ENCODE assay signal across 8 cellular contexts in genomic region chr19:48624067-48624594, GRCh38. TPM values are rescaled to one million over a fixed set of nuclear protein-coding genes. Genes with fewer than 3 reads are reported as not detected.
DNase-seq lines count a peak whose midpoint lies in the region; ATAC-seq and TF ChIP-seq lines count a peak whose summit lies in the region.

No MANE protein-coding gene starts in this region.

- peak; percentile 76 to 77 for ATAC-seq in CD4-positive, CD25-positive, alpha-beta regulatory T cell (ENCODE audit: low read depth in 2 of 2)
- ATAC-seq in Panc1, result peak; percentile 90
- peak; percentile 75 to 80 for ATAC-seq in naive thymus-derived CD8-positive, alpha-beta T cell
- peak; percentile 90 for ATAC-seq in stimulated activated memory B cell treated with anti-CD40 and anti-IgM and Interleukin-4, amounts not matched to agents 10 μg/mL and 1 μg/mL and 100 μg/mL, for 72 hours

- H3K79me2 ChIP-seq in fibroblast of lung (ENCODE audit: control insufficient read depth, insufficient read depth, low read length), result peaks cover 2% of the 10 kb centered on the region

- H3K4me2 ChIP-seq in fibroblast of lung (ENCODE audit: extremely low read depth, insufficient read depth, low read length), result peak overlapping the region; percentile 97

- H3K36me3 Mint-ChIP-seq in CD4-positive, CD25-positive, alpha-beta regulatory T cell, result peaks cover 11% of the 10 kb centered on the region
- peaks cover 0 to 21% (median 0%) of the 10 kb centered on the region in 3 donors for H3K36me3 Mint-ChIP-seq in naive thymus-derived CD8-positive, alpha-beta T cell
- H3K36me3 Mint-ChIP-seq in stimulated activated memory B cell treated with anti-CD40 and anti-IgM and Interleukin-4, amounts not matched to agents 10 μg/mL and 1 μg/mL and 100 μg/mL, for 72 hours, result peaks cover 19% of the 10 kb centered on the region

- peaks cover 6 to 45% (median 30%) of the 10 kb centered on the region in 4 donors for H3K4me1 Mint-ChIP-seq in CD4-positive, CD25-positive, alpha-beta regulatory T cell
- peaks cover 30 to 55% (median 44%) of the 10 kb centered on the region in 4 donors for H3K4me1 Mint-ChIP-seq in naive thymus-derived CD8-positive, alpha-beta T cell
- H3K4me1 Mint-ChIP-seq in stimulated activated memory B cell treated with anti-CD40 and anti-IgM and Interleukin-4, amounts not matched to agents 10 μg/mL and 1 μg/mL and 100 μg/mL, for 72 hours, result peaks cover 54% of the 10 kb centered on the region

- H3K9me3 Mint-ChIP-seq in CD4-positive, CD25-positive, alpha-beta regulatory T cell, result no peaks in the 10 kb centered on the region
- H3K9me3 Mint-ChIP-seq in naive thymus-derived CD8-positive, alpha-beta T cell, result no peaks in the 10 kb centered on the region
- no peaks in the 10 kb centered on the region for H3K9me3 Mint-ChIP-seq in stimulated activated memory B cell treated with anti-CD40 and anti-IgM and Interleukin-4, amounts not matched to agents 10 μg/mL and 1 μg/mL and 100 μg/mL, for 72 hours

- H3K27ac Mint-ChIP-seq in CD4-positive, CD25-positive, alpha-beta regulatory T cell, result peak overlapping the region; percentile 85 to 93 (median 85)
- H3K27ac Mint-ChIP-seq in naive thymus-derived CD8-positive, alpha-beta T cell, result peak overlapping the region; percentile 90 to 98 (median 94)
- peak overlapping the region; percentile 93 for H3K27ac Mint-ChIP-seq in stimulated activated memory B cell treated with anti-CD40 and anti-IgM and Interleukin-4, amounts not matched to agents 10 μg/mL and 1 μg/mL and 100 μg/mL, for 72 hours

- peak overlapping the region; percentile 78 to 91 (median 85) for H3K4me3 Mint-ChIP-seq in CD4-positive, CD25-positive, alpha-beta regulatory T cell
- peak overlapping the region; percentile 80 to 98 (median 87) for H3K4me3 Mint-ChIP-seq in naive thymus-derived CD8-positive, alpha-beta T cell
- H3K4me3 Mint-ChIP-seq in stimulated activated memory B cell treated with anti-CD40 and anti-IgM and Interleukin-4, amounts not matched to agents 10 μg/mL and 1 μg/mL and 100 μg/mL, for 72 hours, result peak overlapping the region; percentile 82

- H3K27me3 Mint-ChIP-seq in CD4-positive, CD25-positive, alpha-beta regulatory T cell, result no peaks in the 10 kb centered on the region
- no peaks in the 10 kb centered on the region for H3K27me3 Mint-ChIP-seq in naive thymus-derived CD8-positive, alpha-beta T cell
- H3K27me3 Mint-ChIP-seq in stimulated activated memory B cell treated with anti-CD40 and anti-IgM and Interleukin-4, amounts not matched to agents 10 μg/mL and 1 μg/mL and 100 μg/mL, for 72 hours, result no peaks in the 10 kb centered on the region

- DNase-seq in CD4-positive, CD25-positive, alpha-beta regulatory T cell, result peak; percentile 88 to 99 (median 88)
- peak; percentile 96 for DNase-seq in GM20000 (ENCODE audit: low spot score)
- no peak for DNase-seq in Panc1 (ENCODE audit: low read depth, low spot score)
- peak; percentile 96 for DNase-seq in activated T-helper 9 cell treated with anti-CD3 and anti-CD28 coated beads, Interleukin-2, amount 50 U/mL, for 16 hours (ENCODE audit: low read depth)
- DNase-seq in fibroblast of lung (ENCODE audit: low read depth in 2 of 2), result peak; percentile 97
- peak; percentile 83 to 96 (median 90) for DNase-seq in naive thymus-derived CD8-positive, alpha-beta T cell

- no peaks in the 10 kb centered on the region for H3K27me3 ChIP-seq in CD4-positive, CD25-positive, alpha-beta regulatory T cell (ENCODE audit: control insufficient read depth, insufficient read depth, low read length)
- no peaks in the 10 kb centered on the region for H3K27me3 ChIP-seq in HUES64 (ENCODE audit: insufficient read depth, low read length)
- H3K27me3 ChIP-seq in Panc1 (ENCODE audit: control insufficient read depth, insufficient read depth, low read length), result no peaks in the 10 kb centered on the region
- H3K27me3 ChIP-seq in fibroblast of lung (ENCODE audit: control insufficient read depth, insufficient read depth, low read length), result no peaks in the 10 kb centered on the region

- under 1% methylated on average over 39 of the region's 40 CpGs for WGBS in HUES64

- in situ Hi-C loops in Panc1 (cut with HindIII; ENCODE audit: low pct_unique_long_range_greater_than_20kb, low sequenced_read_pairs), result no loop called here

- intact Hi-C loops in Panc1 (cut with micrococcal nuclease; ENCODE audit: unreplicated experiment), result no loop called here

- H2AFZ ChIP-seq in fibroblast of lung (ENCODE audit: low read length), result peak overlapping the region; percentile 85

- POLR2A ChIA-PET in Panc1 (lab: Charles Lee), result interaction anchor here (0.5 to 0.7 kb wide), 3 partner anchors 21 to 149 kb away, joined by 3 to 6 read pairs (median 5); no protein-coding TSS in a partner anchor
- POLR2A ChIA-PET in naive thymus-derived CD8-positive, alpha-beta T cell (lab: Charles Lee), result interaction anchor here (0.6 to 3.4 kb wide), 9 partner anchors 10 to 493 kb away, joined by 3 to 37 read pairs (median 4); partner anchors contain the start of genes CA11, DBP, LMTK3 and SYNGR4

- H3K4me1 ChIP-seq in CD4-positive, CD25-positive, alpha-beta regulatory T cell (ENCODE audit: control insufficient read depth, insufficient read depth, low read length, poor library complexity, severe bottlenecking), result peaks cover 22% of the 10 kb centered on the region
- H3K4me1 ChIP-seq in HUES64 (ENCODE audit: insufficient read depth, low read length) (peaks cover 17% of the 10 kb centered on the region), Panc1 (ENCODE audit: control insufficient read depth, insufficient read depth, low read length) (peaks cover 8% of the 10 kb centered on the region), fibroblast of lung (ENCODE audit: control insufficient read depth, extremely low read depth, insufficient read depth, low read length) (peaks cover 7% of the 10 kb centered on the region)

- no peaks in the 10 kb centered on the region for H3K36me3 ChIP-seq in CD4-positive, CD25-positive, alpha-beta regulatory T cell (ENCODE audit: control insufficient read depth, insufficient read depth, low read length)
- H3K36me3 ChIP-seq in HUES64 (ENCODE audit: insufficient read depth, low read length) (0 out of 2 replicates have a peak, but pooled peaks cover 3% of the 10 kb centered on the region), Panc1 (ENCODE audit: control insufficient read depth, insufficient read depth, low read length) (no peaks in the 10 kb centered on the region), fibroblast of lung (ENCODE audit: control insufficient read depth, insufficient read depth, low read length) (peaks cover 2% of the 10 kb centered on the region)

- TF ChIP-seq CTCF in GM20000 (IDR thresholded peaks at IDR 0.05; ENCODE audit: extremely low read depth, missing control alignments), result no peak
- TF ChIP-seq CTCF in Panc1 (IDR thresholded peaks at IDR 0.05), result no peak
- TF ChIP-seq CTCF in fibroblast of lung (conservative IDR thresholded peaks at IDR 0.05 in 1 of 2, IDR thresholded peaks at IDR 0.05 in 1 of 2; ENCODE audit: low read depth in 1 of 2, low read length in 2 of 2), result no peak

- peak overlapping the region; percentile 63 for H3K4me3 ChIP-seq in CD4-positive, CD25-positive, alpha-beta regulatory T cell (ENCODE audit: low read depth, low read length)
- H3K4me3 ChIP-seq in HUES64 (ENCODE audit: low read length) (peak overlapping the region; percentile 77), Panc1 (ENCODE audit: low read depth in 2 of 2, low read length in 2 of 2) (peak overlapping the region; percentile 37 to 39), fibroblast of lung (replicated peaks in 1 of 4; ENCODE audit: control extremely low read depth in 1 of 4, insufficient read depth in 1 of 4, low read depth in 3 of 4, low read length in 4 of 4) (peak overlapping the region; percentile 48 to 77 (median 55))

- H3K9me3 ChIP-seq in CD4-positive, CD25-positive, alpha-beta regulatory T cell (ENCODE audit: control insufficient read depth in 2 of 2, low read length in 2 of 2), result no peaks in the 10 kb centered on the region
- no peaks in the 10 kb centered on the region for H3K9me3 ChIP-seq in HUES64 (ENCODE audit: insufficient read depth, low read depth, low read length)
- H3K9me3 ChIP-seq in Panc1 (ENCODE audit: control insufficient read depth, insufficient read depth, low read depth, low read length), result no peaks in the 10 kb centered on the region
- H3K9me3 ChIP-seq in fibroblast of lung (ENCODE audit: control insufficient read depth, insufficient read depth, low read depth, low read length), result no peaks in the 10 kb centered on the region

- H3K9ac ChIP-seq in HUES64 (ENCODE audit: low read depth, low read length) (peak overlapping the region; percentile 80), fibroblast of lung (ENCODE audit: insufficient read depth, low read length) (peak overlapping the region; percentile 59)

- no peaks in the 10 kb centered on the region for H4K20me1 ChIP-seq in fibroblast of lung (ENCODE audit: control insufficient read depth, extremely low read depth, insufficient read depth, low read length)

- no TSS peak for BruUV-seq in Panc1 (replicated peaks; lab: Mats Ljungman, UMichigan)

- CTCF ChIA-PET in Panc1 (lab: Charles Lee), result no interaction called here

- peak overlapping the region; percentile 70 for H3K27ac ChIP-seq in CD4-positive, CD25-positive, alpha-beta regulatory T cell (ENCODE audit: insufficient read depth, low read length, poor library complexity, severe bottlenecking)
- H3K27ac ChIP-seq in HUES64 (ENCODE audit: low read depth, low read length), result peak overlapping the region; percentile 82
- peak overlapping the region; percentile 82 for H3K27ac ChIP-seq in Panc1 (ENCODE audit: low read length)
- peak overlapping the region; percentile 67 for H3K27ac ChIP-seq in fibroblast of lung (ENCODE audit: insufficient read depth, low read length)

RNA-seq across cellular contexts. Expression of gene SPHK2, which starts 4.8 kb away (rescaled TPM):
- 13.0 TPM for total RNA-seq in CD4-positive, CD25-positive, alpha-beta regulatory T cell
- polyA plus RNA-seq in CD4-positive, CD25-positive, alpha-beta regulatory T cell, result 1 to 10 TPM; 4.8 to 8.4 (median 7.5) TPM
- 34.3 TPM for polyA plus RNA-seq in HUES64 (2013, experiment 1 of 2)
- polyA plus RNA-seq in HUES64 (2013, experiment 2 of 2), result 32.1 TPM
- total RNA-seq in Panc1 (2021; ENCODE audit: unreplicated experiment) (19.5 TPM), fibroblast of lung (5.1 and 9.6 TPM in 2 replicates)
- polyA plus RNA-seq in Panc1 (2012; ENCODE audit: insufficient read length), result 20.0 TPM
- polyA plus RNA-seq in fibroblast of lung, result 3.4 and 5.7 TPM in 2 replicates
- polyA plus RNA-seq in fibroblast of lung (2012), result 6.5 and 13.9 TPM in 2 replicates
- polyA minus RNA-seq in fibroblast of lung (ENCODE audit: low replicate concordance), result 4.5 and 6.4 TPM in 2 replicates
- 10 to 100 TPM; 39.1 to 40.4 TPM for total RNA-seq in naive thymus-derived CD8-positive, alpha-beta T cell
- polyA plus RNA-seq in naive thymus-derived CD8-positive, alpha-beta T cell, result 1 to 10 TPM; 7.5 to 9.1 (median 8.3) TPM

RNA-seq across cellular contexts. Expression of gene RPL18, which starts 5.2 kb away (rescaled TPM):
- total RNA-seq in CD4-positive, CD25-positive, alpha-beta regulatory T cell, result 1,690 TPM
- polyA plus RNA-seq in CD4-positive, CD25-positive, alpha-beta regulatory T cell, result 1,000 to 10,000 TPM; 1,618 to 2,428 (median 2,131) TPM
- polyA plus RNA-seq in HUES64 (2013, experiment 1 of 2), result 1,104 TPM
- 1,173 TPM for polyA plus RNA-seq in HUES64 (2013, experiment 2 of 2)
- total RNA-seq in Panc1 (2021; ENCODE audit: unreplicated experiment) (670 TPM), fibroblast of lung (2,017 and 2,054 TPM in 2 replicates)
- polyA plus RNA-seq in Panc1 (2012; ENCODE audit: insufficient read length), result 1,127 TPM
- 1,166 and 1,578 TPM in 2 replicates for polyA plus RNA-seq in fibroblast of lung
- polyA plus RNA-seq in fibroblast of lung (2012), result 2,372 and 2,688 TPM in 2 replicates
- polyA minus RNA-seq in fibroblast of lung (ENCODE audit: low replicate concordance), result 1,142 and 1,357 TPM in 2 replicates
- total RNA-seq in naive thymus-derived CD8-positive, alpha-beta T cell, result 1,000 to 10,000 TPM; 2,380 to 2,437 TPM
- 1,000 to 10,000 TPM; 2,610 to 3,008 (median 2,848) TPM for polyA plus RNA-seq in naive thymus-derived CD8-positive, alpha-beta T cell

RNA-seq across cellular contexts. Expression of gene FAM83E, which starts 9.3 kb away (rescaled TPM):
- 0.76 TPM for total RNA-seq in CD4-positive, CD25-positive, alpha-beta regulatory T cell
- under 1 TPM in 1 of 4 donors, not detected in 3; 0.31 TPM for polyA plus RNA-seq in CD4-positive, CD25-positive, alpha-beta regulatory T cell
- 1.1 TPM for polyA plus RNA-seq in HUES64 (2013, experiment 1 of 2)
- 1.3 TPM for polyA plus RNA-seq in HUES64 (2013, experiment 2 of 2)
- total RNA-seq in Panc1 (2021; ENCODE audit: unreplicated experiment), result 1.0 TPM
- polyA plus RNA-seq in Panc1 (2012; ENCODE audit: insufficient read length), result not detected
- total RNA-seq in fibroblast of lung, result 0.50 and 1.0 TPM in 2 replicates
- not detected in 2 replicates for polyA plus RNA-seq in fibroblast of lung
- not detected in 2 replicates for polyA plus RNA-seq in fibroblast of lung (2012)
- polyA minus RNA-seq in fibroblast of lung (ENCODE audit: low replicate concordance), result not detected in 2 replicates
- total RNA-seq in naive thymus-derived CD8-positive, alpha-beta T cell, result 1 to 10 TPM; 8.0 TPM
- polyA plus RNA-seq in naive thymus-derived CD8-positive, alpha-beta T cell, result not detected

RNA-seq across cellular contexts. Expression of gene DBP, which starts 13.0 kb away (rescaled TPM):
- 37.7 TPM for total RNA-seq in CD4-positive, CD25-positive, alpha-beta regulatory T cell
- 10 to 100 TPM; 71.2 to 96.6 (median 85.8) TPM for polyA plus RNA-seq in CD4-positive, CD25-positive, alpha-beta regulatory T cell
- 5.3 TPM for polyA plus RNA-seq in HUES64 (2013, experiment 1 of 2)
- 5.3 TPM for polyA plus RNA-seq in HUES64 (2013, experiment 2 of 2)
- 7.4 TPM for total RNA-seq in Panc1 (2021; ENCODE audit: unreplicated experiment)
- polyA plus RNA-seq in Panc1 (2012; ENCODE audit: insufficient read length), result 10.4 TPM
- total RNA-seq in fibroblast of lung, result 17.2 and 23.6 TPM in 2 replicates
- polyA plus RNA-seq in fibroblast of lung, result 3.2 and 4.8 TPM in 2 replicates
- 6.0 and 11.1 TPM in 2 replicates for polyA plus RNA-seq in fibroblast of lung (2012)
- polyA minus RNA-seq in fibroblast of lung (ENCODE audit: low replicate concordance), result 1.6 and 6.7 TPM in 2 replicates
- 10 to 100 TPM; 63.1 to 66.6 TPM for total RNA-seq in naive thymus-derived CD8-positive, alpha-beta T cell
- 10 to 100 TPM; 37.5 to 97.8 (median 63.1) TPM for polyA plus RNA-seq in naive thymus-derived CD8-positive, alpha-beta T cell

RNA-seq across cellular contexts. Expression of gene SPACA4, which starts 17.6 kb away (rescaled TPM):
- total RNA-seq in CD4-positive, CD25-positive, alpha-beta regulatory T cell, result not detected
- under 1 TPM in 1 of 4 donors, not detected in 3; 0.25 TPM for polyA plus RNA-seq in CD4-positive, CD25-positive, alpha-beta regulatory T cell
- polyA plus RNA-seq in HUES64 (2013, experiment 1 of 2), result not detected
- not detected for polyA plus RNA-seq in HUES64 (2013, experiment 2 of 2)
- total RNA-seq in Panc1 (2021; ENCODE audit: unreplicated experiment) (not detected), fibroblast of lung (not detected in 2 replicates)
- polyA plus RNA-seq in Panc1 (2012; ENCODE audit: insufficient read length), result not detected
- not detected in 2 replicates for polyA plus RNA-seq in fibroblast of lung
- not detected in 2 replicates for polyA plus RNA-seq in fibroblast of lung (2012)
- not detected in 2 replicates for polyA minus RNA-seq in fibroblast of lung (ENCODE audit: low replicate concordance)
- not detected for total RNA-seq in naive thymus-derived CD8-positive, alpha-beta T cell
- not detected for polyA plus RNA-seq in naive thymus-derived CD8-positive, alpha-beta T cell
